ENCODE assay signal across 13 cellular contexts in the genomic region with DNA sequence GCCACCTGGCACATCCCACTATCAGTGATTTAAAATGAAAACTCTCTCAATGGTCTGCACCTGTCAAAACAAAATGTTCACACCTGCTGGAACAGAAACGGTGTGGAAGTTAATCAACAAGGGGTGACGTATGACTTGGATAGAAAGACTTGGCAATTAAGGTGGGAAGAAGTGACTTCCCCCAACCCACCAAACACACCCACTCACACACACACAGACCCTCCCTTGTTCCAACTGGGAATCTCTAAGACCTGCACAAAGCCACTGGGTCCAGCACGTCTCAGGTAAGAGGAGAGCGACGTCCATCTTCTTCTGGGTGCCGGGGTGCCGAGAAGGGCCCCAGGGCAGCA. TPM values are rescaled to one million over a fixed set of nuclear protein-coding genes. Genes with fewer than 3 reads are reported as not detected.
DNase-seq lines count a peak whose midpoint lies in the region; ATAC-seq and TF ChIP-seq lines count a peak whose summit lies in the region.
"Had no signal": no experiment of that assay in that cellular context is flagged by ENCODE, and none has a peak within 500 bp of the region (broad histone marks: within the 10 kb centered on the region; RNA-seq: fewer than 3 reads in every experiment).

No MANE protein-coding gene starts in this region.

- H3K9me3 ChIP-seq in vagina = no peaks in the 10 kb centered on the region
- H3K9me3 ChIP-seq: heart left ventricle, ovary, SJCRH30 had no signal

- ATAC-seq in WTC11 (no peak), GM19455 (IDR thresholded peaks at IDR 0.05; ENCODE audit: unreplicated experiment) (no peak)

- CTCF ChIA-PET in WTC11 (lab: Charles Lee) = interaction anchor here (0.9 to 1.4 kb wide), 3 partner anchors 16 to 86 kb away, joined by 3 to 4 read pairs (median 4); no protein-coding TSS in a partner anchor

- TF ChIP-seq CTCF in WTC11 (IDR thresholded peaks at IDR 0.05) (no peak), progenitor cell of endocrine pancreas (IDR thresholded peaks at IDR 0.05; ENCODE audit: unreplicated experiment) (no peak), vagina (IDR thresholded peaks at IDR 0.05) (no peak)

- no peak for TF ChIP-seq POLR2A in vagina (IDR thresholded peaks at IDR 0.05)

- H3K27me3 ChIP-seq in vagina = no peaks in the 10 kb centered on the region
- H3K27me3 ChIP-seq: heart left ventricle, ovary, SJCRH30 had no signal

- POLR2A ChIA-PET in WTC11 (lab: Charles Lee) = no interaction called here

- DNase-seq in activated CD4-positive, alpha-beta T cell treated with anti-CD3 and anti-CD28 coated beads, Interleukin-2, amount 10 ng/mL, durations not matched to agents 24 days and 14 days = no peak
- no peak for DNase-seq in activated CD4-positive, alpha-beta T cell treated with anti-CD3 and anti-CD28 coated beads for 4 hours
- DNase-seq in NCI-H1105 (lab: John Stamatoyannopoulos, UW) (peak; percentile 18), WTC11 (ENCODE audit: low spot score) (no peak), progenitor cell of endocrine pancreas (ENCODE audit: low spot score, unreplicated experiment) (no peak), epidermal melanocyte (ENCODE audit: insufficient read length, low spot score) (no peak), vagina (ENCODE audit: extremely low spot score in 2 of 2) (no peak)
- DNase-seq: activated CD8-positive, alpha-beta memory T cell treated with anti-CD3 and anti-CD28 coated beads, Interleukin-2, amount 50 U/mL, for 4 hours; heart left ventricle; midbrain; ovary; SJCRH30 had no signal

- peaks cover 5 to 40% of the 10 kb centered on the region in 2 donors for H3K36me3 ChIP-seq in vagina
- H3K36me3 ChIP-seq: ovary had no signal

- H3K36me3 Mint-ChIP-seq in activated CD4-positive, alpha-beta T cell treated with anti-CD3 and anti-CD28 coated beads, Interleukin-2, amount 10 ng/mL, durations not matched to agents 24 days and 14 days (ENCODE audit: low read depth) = peaks cover 44% of the 10 kb centered on the region
- H3K36me3 Mint-ChIP-seq in WTC11 = peaks cover 53% of the 10 kb centered on the region
- peaks cover 20% of the 10 kb centered on the region for H3K36me3 Mint-ChIP-seq in progenitor cell of endocrine pancreas (ENCODE audit: insufficient read depth)

- no peaks in the 10 kb centered on the region for H3K9me3 Mint-ChIP-seq in activated CD4-positive, alpha-beta T cell treated with anti-CD3 and anti-CD28 coated beads, Interleukin-2, amount 10 ng/mL, durations not matched to agents 24 days and 14 days
- no peaks in the 10 kb centered on the region for H3K9me3 Mint-ChIP-seq in WTC11
- no peaks in the 10 kb centered on the region for H3K9me3 Mint-ChIP-seq in progenitor cell of endocrine pancreas (ENCODE audit: low read depth)

- no peaks in the 10 kb centered on the region for H3K4me1 ChIP-seq in vagina

- no peak overlapping the region for H3K4me3 Mint-ChIP-seq in activated CD4-positive, alpha-beta T cell treated with anti-CD3 and anti-CD28 coated beads, Interleukin-2, amount 10 ng/mL, durations not matched to agents 24 days and 14 days
- no peak overlapping the region for H3K4me3 Mint-ChIP-seq in WTC11
- no peak overlapping the region for H3K4me3 Mint-ChIP-seq in progenitor cell of endocrine pancreas (ENCODE audit: low read depth)

- H3K27ac ChIP-seq in vagina = no peak overlapping the region
- H3K27ac ChIP-seq: ovary, SJCRH30 had no signal

- H3K4me3 ChIP-seq in vagina = no peak overlapping the region
- H3K4me3 ChIP-seq: heart left ventricle, ovary, SJCRH30 had no signal

- H3K4me1 Mint-ChIP-seq in activated CD4-positive, alpha-beta T cell treated with anti-CD3 and anti-CD28 coated beads, Interleukin-2, amount 10 ng/mL, durations not matched to agents 24 days and 14 days = peaks cover 10% of the 10 kb centered on the region
- H3K4me1 Mint-ChIP-seq in WTC11 = peaks cover 34% of the 10 kb centered on the region
- H3K4me1 Mint-ChIP-seq in progenitor cell of endocrine pancreas (ENCODE audit: low read depth) = no peaks in the 10 kb centered on the region

- no peaks in the 10 kb centered on the region for H3K27me3 Mint-ChIP-seq in activated CD4-positive, alpha-beta T cell treated with anti-CD3 and anti-CD28 coated beads, Interleukin-2, amount 10 ng/mL, durations not matched to agents 24 days and 14 days
- no peaks in the 10 kb centered on the region for H3K27me3 Mint-ChIP-seq in WTC11 (ENCODE audit: low read depth)
- no peaks in the 10 kb centered on the region for H3K27me3 Mint-ChIP-seq in progenitor cell of endocrine pancreas

- intact Hi-C loops in activated CD4-positive, alpha-beta T cell treated with anti-CD3 and anti-CD28 coated beads, Interleukin-2, amount 10 ng/mL, durations not matched to agents 24 days and 14 days (cut with micrococcal nuclease) = no loop called here
- intact Hi-C loops in vagina (cut with DNase I) = no loop called here

- H3K27ac Mint-ChIP-seq in activated CD4-positive, alpha-beta T cell treated with anti-CD3 and anti-CD28 coated beads, Interleukin-2, amount 10 ng/mL, durations not matched to agents 24 days and 14 days = peak overlapping the region; percentile 37
- peak overlapping the region; percentile 79 for H3K27ac Mint-ChIP-seq in WTC11
- peak overlapping the region; percentile 11 for H3K27ac Mint-ChIP-seq in progenitor cell of endocrine pancreas

TF ChIP-seq in WTC11, 78 proteins besides CTCF, POLR2A, EP300 and RAD21:
- TF ChIP-seq RELA (CRISPR knock-in tag; IDR thresholded peaks at IDR 0.05; ENCODE audit: borderline replicate concordance) (no peak), SMAD3 (CRISPR knock-in tag; IDR thresholded peaks at IDR 0.05; ENCODE audit: borderline replicate concordance) (no peak), TEAD1 (CRISPR knock-in tag; IDR thresholded peaks at IDR 0.05) (no peak)
- TF ChIP-seq, protein P1, sequence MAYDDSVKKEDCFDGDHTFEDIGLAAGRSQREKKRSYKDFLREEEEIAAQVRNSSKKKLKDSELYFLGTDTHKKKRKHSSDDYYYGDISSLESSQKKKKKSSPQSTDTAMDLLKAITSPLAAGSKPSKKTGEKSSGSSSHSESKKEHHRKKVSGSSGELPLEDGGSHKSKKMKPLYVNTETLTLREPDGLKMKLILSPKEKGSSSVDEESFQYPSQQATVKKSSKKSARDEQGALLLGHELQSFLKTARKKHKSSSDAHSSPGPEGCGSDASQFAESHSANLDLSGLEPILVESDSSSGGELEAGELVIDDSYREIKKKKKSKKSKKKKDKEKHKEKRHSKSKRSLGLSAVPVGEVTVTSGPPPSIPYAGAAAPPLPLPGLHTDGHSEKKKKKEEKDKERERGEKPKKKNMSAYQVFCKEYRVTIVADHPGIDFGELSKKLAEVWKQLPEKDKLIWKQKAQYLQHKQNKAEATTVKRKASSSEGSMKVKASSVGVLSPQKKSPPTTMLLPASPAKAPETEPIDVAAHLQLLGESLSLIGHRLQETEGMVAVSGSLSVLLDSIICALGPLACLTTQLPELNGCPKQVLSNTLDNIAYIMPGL (CRISPR knock-in tag; IDR thresholded peaks at IDR 0.05) = no peak
- TF ChIP-seq, protein P2, sequence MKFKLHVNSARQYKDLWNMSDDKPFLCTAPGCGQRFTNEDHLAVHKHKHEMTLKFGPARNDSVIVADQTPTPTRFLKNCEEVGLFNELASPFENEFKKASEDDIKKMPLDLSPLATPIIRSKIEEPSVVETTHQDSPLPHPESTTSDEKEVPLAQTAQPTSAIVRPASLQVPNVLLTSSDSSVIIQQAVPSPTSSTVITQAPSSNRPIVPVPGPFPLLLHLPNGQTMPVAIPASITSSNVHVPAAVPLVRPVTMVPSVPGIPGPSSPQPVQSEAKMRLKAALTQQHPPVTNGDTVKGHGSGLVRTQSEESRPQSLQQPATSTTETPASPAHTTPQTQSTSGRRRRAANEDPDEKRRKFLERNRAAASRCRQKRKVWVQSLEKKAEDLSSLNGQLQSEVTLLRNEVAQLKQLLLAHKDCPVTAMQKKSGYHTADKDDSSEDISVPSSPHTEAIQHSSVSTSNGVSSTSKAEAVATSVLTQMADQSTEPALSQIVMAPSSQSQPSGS (CRISPR knock-in tag; IDR thresholded peaks at IDR 0.05; ENCODE audit: borderline replicate concordance, low read depth) = no peak

RNA-seq across cellular contexts. Expression of a gene that starts 25.1 kb away (rescaled TPM):
- 5.8 and 6.2 TPM in 2 replicates for total RNA-seq in activated CD4-positive, alpha-beta T cell treated with anti-CD3 and anti-CD28 coated beads, Interleukin-2, amount 10 ng/mL, durations not matched to agents 24 days and 14 days
- total RNA-seq in WTC11 (2021) (19.7 to 20.4 TPM (median 20.3 TPM) in 3 replicates), progenitor cell of endocrine pancreas (7.7 and 7.9 TPM in 2 replicates), vagina (11.5 TPM)

RNA-seq across cellular contexts. Expression of a gene that starts 39.6 kb away (rescaled TPM):
- 58.5 and 61.2 TPM in 2 replicates for total RNA-seq in activated CD4-positive, alpha-beta T cell treated with anti-CD3 and anti-CD28 coated beads, Interleukin-2, amount 10 ng/mL, durations not matched to agents 24 days and 14 days
- 69.3 to 87.3 TPM (median 71.6 TPM) in 3 replicates for total RNA-seq in WTC11 (2021)
- total RNA-seq in progenitor cell of endocrine pancreas = 68.2 and 71.2 TPM in 2 replicates
- 58.7 TPM for total RNA-seq in vagina

RNA-seq across cellular contexts. Expression of a gene that starts 51.3 kb away (rescaled TPM):
- total RNA-seq in activated CD4-positive, alpha-beta T cell treated with anti-CD3 and anti-CD28 coated beads, Interleukin-2, amount 10 ng/mL, durations not matched to agents 24 days and 14 days = 50.0 and 58.0 TPM in 2 replicates
- total RNA-seq in WTC11 (2021) (56.2 to 70.2 TPM (median 56.6 TPM) in 3 replicates), progenitor cell of endocrine pancreas (66.7 and 71.6 TPM in 2 replicates), vagina (30.2 TPM)

Comparison
In these comparisons a context has a peak if more than half of its experiments do, and no peak if none do; other contexts are left out.
1. H3K27ac Mint-ChIP-seq: peak in every context shown above with its lines; median percentile 79 in WTC11; 37 in activated CD4-positive, alpha-beta T cell treated with anti-CD3 and anti-CD28 coated beads, Interleukin-2, amount 10 ng/mL, durations not matched to agents 24 days and 14 days; 11 in progenitor cell of endocrine pancreas.